ENCODE assay signal across 9 cellular contexts in the genomic region with DNA sequence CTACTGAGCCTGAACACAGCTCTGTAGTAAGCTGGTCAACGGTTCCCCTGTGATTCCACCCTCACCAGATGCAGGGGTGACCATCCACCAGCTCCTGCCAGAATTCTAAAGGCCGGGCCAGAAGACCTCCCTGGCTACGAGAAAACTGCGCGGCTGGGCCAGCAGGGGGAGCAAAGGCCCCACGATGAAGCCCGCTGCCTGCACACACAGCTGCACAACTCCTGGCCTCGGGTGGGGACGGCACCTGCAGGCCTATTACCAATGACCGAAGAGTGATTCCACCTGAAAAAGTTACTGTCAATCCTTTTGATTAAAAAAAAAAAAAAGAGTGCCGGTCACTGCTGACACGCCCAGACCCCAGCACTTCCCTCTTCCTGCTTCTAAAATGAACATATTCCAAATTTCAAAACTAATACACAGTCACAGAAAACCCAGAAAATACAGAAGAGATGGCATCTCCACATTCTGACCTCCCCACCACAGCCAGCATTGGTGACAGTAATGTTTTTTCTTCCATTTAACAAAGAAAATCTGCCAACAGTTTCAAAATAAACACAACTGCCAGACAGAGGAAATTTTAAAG. TPM values are rescaled to one million over a fixed set of nuclear protein-coding genes. Genes with fewer than 3 reads are reported as not detected.
DNase-seq lines count a peak whose midpoint lies in the region; ATAC-seq lines count a peak whose summit lies in the region.
"Had no signal": no experiment of that assay in that cellular context is flagged by ENCODE, and none has a peak within 500 bp of the region (broad histone marks: within the 10 kb centered on the region; RNA-seq: fewer than 3 reads in every experiment).

No MANE protein-coding gene starts in this region.

- no peaks in the 10 kb centered on the region for H3K27me3 ChIP-seq in CD8-positive, alpha-beta memory T cell (ENCODE audit: insufficient read depth, low read length, poor library complexity, severe bottlenecking)

- H3K27ac ChIP-seq in CD8-positive, alpha-beta memory T cell (ENCODE audit: low read depth, low read length), result no peak overlapping the region

- H3K36me3 Mint-ChIP-seq in CD8-positive, alpha-beta memory T cell, result peaks cover 0 to 56% (median 8%) of the 10 kb centered on the region in 3 donors

- no peaks in the 10 kb centered on the region for H3K36me3 ChIP-seq in CD8-positive, alpha-beta memory T cell (ENCODE audit: insufficient read depth, low read length)

- H3K4me1 Mint-ChIP-seq in CD8-positive, alpha-beta memory T cell, result peaks cover 0 to 7% (median 3%) of the 10 kb centered on the region in 3 donors

- peak; percentile 57 for ATAC-seq in GM21737 (IDR thresholded peaks at IDR 0.05; ENCODE audit: unreplicated experiment)
- no peak for ATAC-seq in HG02840 (IDR thresholded peaks at IDR 0.05; ENCODE audit: low FRiP score, unreplicated experiment)

- CTCF ChIA-PET in CD8-positive, alpha-beta memory T cell (lab: Charles Lee), result interaction anchor here (0.8 to 4.2 kb wide), 14 partner anchors 9 to 533 kb away, joined by 3 to 42 read pairs (median 4); no protein-coding TSS in a partner anchor

- no peaks in the 10 kb centered on the region for H3K9me3 ChIP-seq in CD8-positive, alpha-beta memory T cell (ENCODE audit: low read length)

- no peaks in the 10 kb centered on the region for H3K4me1 ChIP-seq in CD8-positive, alpha-beta memory T cell (ENCODE audit: insufficient read depth, low read length)

- peak; percentile 18 to 64 (median 36) for DNase-seq in CD8-positive, alpha-beta memory T cell
- DNase-seq in NCI-H345 treated with DMSO at 0.1 percent for 48 hours (lab: John Stamatoyannopoulos, UW; ENCODE audit: unreplicated experiment), result peak; percentile 14
- peak; percentile 50 to 61 for DNase-seq in activated CD4-positive, alpha-beta T cell treated with anti-CD3 and anti-CD28 coated beads, Interleukin-2, amount 50 U/mL, for 48 hours
- peak; percentile 76 for DNase-seq in ecto neural progenitor cell (ENCODE audit: low spot score)
- DNase-seq in medulla oblongata (ENCODE audit: extremely low spot score), result peak; percentile 63
- peak; percentile 8 for DNase-seq in stimulated activated CD8-positive, alpha-beta memory T cell treated with anti-CD3 and anti-CD28 coated beads, Interleukin-15, amount 100 ng/mL, for 24 hours (ENCODE audit: low read depth)

- H3K27me3 Mint-ChIP-seq in CD8-positive, alpha-beta memory T cell, result no peaks in the 10 kb centered on the region

- POLR2A ChIA-PET in CD8-positive, alpha-beta memory T cell (lab: Charles Lee), result interaction anchor here (1.5 kb wide), 1 partner anchor 301 kb away, joined by 5 read pairs; no protein-coding TSS in a partner anchor

- no peak overlapping the region for H3K4me3 ChIP-seq in CD8-positive, alpha-beta memory T cell (ENCODE audit: low read length)

- H3K27ac Mint-ChIP-seq in CD8-positive, alpha-beta memory T cell, result peak overlapping the region in 2 of 8 donors; percentile 61 to 64
- H3K27ac Mint-ChIP-seq: T-helper 1 cell treated with Interleukin-12 subunit alpha and Interleukin-12 subunit beta and Interleukin-4 antibody, amounts not matched to agents 30 μg/mL and 1 μg/mL, for 36 hours had no signal

- H3K4me3 Mint-ChIP-seq in CD8-positive, alpha-beta memory T cell, result no peak overlapping the region
- H3K4me3 Mint-ChIP-seq: T-helper 1 cell treated with Interleukin-12 subunit alpha and Interleukin-12 subunit beta and Interleukin-4 antibody, amounts not matched to agents 30 μg/mL and 1 μg/mL, for 36 hours had no signal

- no peaks in the 10 kb centered on the region for H3K9me3 Mint-ChIP-seq in CD8-positive, alpha-beta memory T cell
- H3K9me3 Mint-ChIP-seq: T-helper 1 cell treated with Interleukin-12 subunit alpha and Interleukin-12 subunit beta and Interleukin-4 antibody, amounts not matched to agents 30 μg/mL and 1 μg/mL, for 36 hours had no signal

RNA-seq across cellular contexts. Expression of a gene that starts 49.8 kb away (rescaled TPM):
- total RNA-seq in CD8-positive, alpha-beta memory T cell, result under 1 TPM in 1 of 2 experiments, not detected in 1; 0.18 TPM
- polyA plus RNA-seq in CD8-positive, alpha-beta memory T cell, result not detected

Comparison
In these comparisons a context has a peak if more than half of its experiments do, and no peak if none do; other contexts are left out.
1. DNase-seq: peak in every context shown above with its lines; median percentile 76 in ecto neural progenitor cell; 63 in medulla oblongata; 56 in activated CD4-positive, alpha-beta T cell treated with anti-CD3 and anti-CD28 coated beads, Interleukin-2, amount 50 U/mL, for 48 hours; 36 in CD8-positive, alpha-beta memory T cell; 14 in NCI-H345 treated with DMSO at 0.1 percent for 48 hours; 8 in stimulated activated CD8-positive, alpha-beta memory T cell treated with anti-CD3 and anti-CD28 coated beads, Interleukin-15, amount 100 ng/mL, for 24 hours.